Comparison of ENCODE assay signal across 8 cellular contexts in genomic region chr9:20242767-20243166, GRCh38.
DNase-seq lines count a peak whose midpoint lies in the region; ATAC-seq, FAIRE-seq and TF ChIP-seq lines count a peak whose summit lies in the region.

No MANE protein-coding gene starts in this region.

- no peaks in the 10 kb centered on the region for H3K27me3 Mint-ChIP-seq in dendritic cell treated with granulocyte-macrophage colony-stimulating factor and Interleukin-4, amounts not matched to agents 40 ng/mL and 50 ng/mL, for 4 days

- peak; percentile 71 for FAIRE-seq in GM12891 (lab: Jason Lieb, UNC)

- ATAC-seq in GM21515 (IDR thresholded peaks at IDR 0.05; ENCODE audit: unreplicated experiment) (peak; percentile 85), left lobe of liver (no peak)

- no peak overlapping the region for H3K27ac Mint-ChIP-seq in dendritic cell treated with granulocyte-macrophage colony-stimulating factor and Interleukin-4, amounts not matched to agents 40 ng/mL and 50 ng/mL, for 4 days

- peaks cover 48% of the 10 kb centered on the region for H3K4me1 Mint-ChIP-seq in dendritic cell treated with granulocyte-macrophage colony-stimulating factor and Interleukin-4, amounts not matched to agents 40 ng/mL and 50 ng/mL, for 4 days (ENCODE audit: low read depth)

- peak overlapping the region; percentile 20 for H3K4me3 Mint-ChIP-seq in dendritic cell treated with granulocyte-macrophage colony-stimulating factor and Interleukin-4, amounts not matched to agents 40 ng/mL and 50 ng/mL, for 4 days

- intact Hi-C loops in dendritic cell treated with granulocyte-macrophage colony-stimulating factor and Interleukin-4, amounts not matched to agents 40 ng/mL and 50 ng/mL, for 4 days (cut with micrococcal nuclease): no loop called here

- peak; percentile 25 for DNase-seq in GM12891 (ENCODE audit: insufficient read length, low spot score)
- DNase-seq in KG1 (lab: John Stamatoyannopoulos, UW): peak; percentile 18
- no peak for DNase-seq in NCI-H146 treated with DMSO at 0.1 percent for 48 hours (lab: John Stamatoyannopoulos, UW; ENCODE audit: unreplicated experiment)
- no peak for DNase-seq in left lobe of liver (ENCODE audit: low spot score)
- DNase-seq in NCI-H2196 (lab: John Stamatoyannopoulos, UW; ENCODE audit: unreplicated experiment): no peak
- DNase-seq in NCI-H2107 (lab: John Stamatoyannopoulos, UW): no peak

- no peaks in the 10 kb centered on the region for H3K9me3 Mint-ChIP-seq in dendritic cell treated with granulocyte-macrophage colony-stimulating factor and Interleukin-4, amounts not matched to agents 40 ng/mL and 50 ng/mL, for 4 days

- H3K36me3 Mint-ChIP-seq in dendritic cell treated with granulocyte-macrophage colony-stimulating factor and Interleukin-4, amounts not matched to agents 40 ng/mL and 50 ng/mL, for 4 days (ENCODE audit: low read depth): no peaks in the 10 kb centered on the region

- TF ChIP-seq POLR2A in GM12891 (IDR thresholded peaks at IDR 0.05; ENCODE audit: low read depth, low read length): no peak

TF ChIP-seq in GM12891, 5 proteins besides CTCF, POLR2A, EP300 and RAD21:
- TF ChIP-seq POLR2AphosphoS5 (IDR thresholded peaks at IDR 0.05; ENCODE audit: low read depth, low read length): no peak
- TF ChIP-seq PAX5 (IDR thresholded peaks at IDR 0.05; ENCODE audit: insufficient read depth, low read length, severe bottlenecking): no peak
- TF ChIP-seq POU2F2 (IDR thresholded peaks at IDR 0.05; ENCODE audit: low read depth, low read length): 0 out of 2 replicates have a peak, but pooled peaks have one; percentile 35
- no peak for TF ChIP-seq TAF1 (IDR thresholded peaks at IDR 0.05; ENCODE audit: low read depth, low read length)
- TF ChIP-seq SPI1 (IDR thresholded peaks at IDR 0.05; ENCODE audit: low read depth, low read length): peak; percentile 73

Comparison
In these comparisons a context has a peak if more than half of its experiments do, and no peak if none do; other contexts are left out.
1. DNase-seq: peak in GM12891 (single experiment) and KG1 (single experiment); none in NCI-H146 treated with DMSO at 0.1 percent for 48 hours (single experiment), left lobe of liver (single experiment), NCI-H2196 (single experiment) and NCI-H2107 (single experiment).